8 cellular contexts compared by ENCODE assay signal in the genomic region with DNA sequence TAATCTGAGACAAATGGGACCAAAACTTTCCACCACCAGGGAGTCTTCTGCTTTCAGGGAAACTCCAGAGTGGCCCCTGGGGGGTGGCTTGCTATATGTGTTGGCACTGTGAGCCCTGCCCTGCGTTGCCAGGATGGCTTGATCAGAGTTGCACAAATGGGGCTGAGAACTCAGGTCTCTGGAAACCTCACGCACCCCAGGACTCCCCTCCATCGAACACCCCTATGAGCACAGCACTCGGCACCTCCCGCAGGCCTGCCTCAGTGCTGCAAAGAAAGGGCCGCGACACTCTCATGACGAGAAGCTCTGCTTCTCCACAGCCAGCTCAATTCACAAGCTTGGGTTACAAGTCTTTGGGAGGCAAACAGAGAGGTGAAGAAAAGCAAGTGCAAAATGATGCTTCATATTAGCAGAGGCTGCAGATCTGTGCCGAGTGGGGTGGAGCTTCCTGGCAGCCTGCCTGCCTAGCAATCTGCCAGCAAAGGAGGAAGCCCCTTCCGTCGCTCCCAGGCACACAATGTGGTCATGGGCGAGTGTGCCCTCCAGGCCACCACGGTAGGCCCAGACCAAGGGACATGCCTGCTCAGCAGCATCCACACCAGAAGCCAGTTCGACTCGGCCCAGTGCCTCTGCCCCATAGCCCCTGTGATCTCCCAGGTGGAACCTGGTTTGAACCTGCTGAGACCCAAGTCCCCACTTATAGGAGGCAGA. TPM values are rescaled to one million over a fixed set of nuclear protein-coding genes. Genes with fewer than 3 reads are reported as not detected.
DNase-seq lines count a peak whose midpoint lies in the region; ATAC-seq and TF ChIP-seq lines count a peak whose summit lies in the region.

No MANE protein-coding gene starts in this region.

- H3K9me3 Mint-ChIP-seq in activated T-helper 17 cell treated with anti-CD3 and anti-CD28 coated beads, Interleukin-2, amount 50 U/mL, for 72 hours = no peaks in the 10 kb centered on the region

- TF ChIP-seq CTCF in 22Rv1 (IDR thresholded peaks at IDR 0.05) = no peak

- peak overlapping the region; percentile 70 for H3K27ac ChIP-seq in 22Rv1

- no peaks in the 10 kb centered on the region for H3K27me3 Mint-ChIP-seq in activated T-helper 17 cell treated with anti-CD3 and anti-CD28 coated beads, Interleukin-2, amount 50 U/mL, for 72 hours

- H3K4me3 Mint-ChIP-seq in activated T-helper 17 cell treated with anti-CD3 and anti-CD28 coated beads, Interleukin-2, amount 50 U/mL, for 72 hours = peak overlapping the region; percentile 97

- peak; percentile 11 for ATAC-seq in activated T-helper 17 cell treated with anti-CD3 and anti-CD28 coated beads, Interleukin-2, amount 50 U/mL, for 72 hours (replicated peaks)
- no peak for ATAC-seq in HG02571 (IDR thresholded peaks at IDR 0.05; ENCODE audit: unreplicated experiment)

- peaks cover 100% of the 10 kb centered on the region for H3K36me3 Mint-ChIP-seq in activated T-helper 17 cell treated with anti-CD3 and anti-CD28 coated beads, Interleukin-2, amount 50 U/mL, for 72 hours (ENCODE audit: low read depth)

- DNase-seq in GM19238 (ENCODE audit: insufficient read length, low spot score) (peak; percentile 49), NOMO-1 treated with DMSO at 0.1 percent for 48 hours (lab: John Stamatoyannopoulos, UW; ENCODE audit: unreplicated experiment) (peak; percentile 71), glomerular visceral epithelial cell (ENCODE audit: extremely low spot score) (peak; percentile 73), posterior vena cava (ENCODE audit: low spot score) (peak; percentile 94), DMS114 treated with DMSO at 0.1 percent for 48 hours (lab: John Stamatoyannopoulos, UW; ENCODE audit: unreplicated experiment) (no peak)

- peaks cover 83% of the 10 kb centered on the region for H3K4me1 Mint-ChIP-seq in activated T-helper 17 cell treated with anti-CD3 and anti-CD28 coated beads, Interleukin-2, amount 50 U/mL, for 72 hours

- H3K27ac Mint-ChIP-seq in activated T-helper 17 cell treated with anti-CD3 and anti-CD28 coated beads, Interleukin-2, amount 50 U/mL, for 72 hours = peak overlapping the region; percentile 98

- intact Hi-C loops in posterior vena cava (cut with DNase I) = loop anchor here in 1 of 2 donors (5.0 to 10.0 kb wide), 2 partner anchors 35 to 1553 kb away; no protein-coding TSS in a partner anchor

RNA-seq across cellular contexts. Expression of gene MYH9, which starts 55.7 kb away (rescaled TPM):
- total RNA-seq in activated T-helper 17 cell treated with anti-CD3 and anti-CD28 coated beads, Interleukin-2, amount 50 U/mL, for 72 hours = 100 to 1,000 TPM; 782 to 800 TPM
- total RNA-seq in posterior vena cava = 100 to 1,000 TPM; 831 to 938 TPM
